ENCODE assay signal across 8 cellular contexts in genomic region chr6:49462071-49462470, GRCh38. TPM values are rescaled to one million over a fixed set of nuclear protein-coding genes. Genes with fewer than 3 reads are reported as not detected.
DNase-seq lines count a peak whose midpoint lies in the region; TF ChIP-seq lines count a peak whose summit lies in the region.

No MANE protein-coding gene starts in this region.

- intact Hi-C loops in A673 (cut with micrococcal nuclease; ENCODE audit: unreplicated experiment): loop anchor here (5.0 kb wide), 1 partner anchor 385 kb away; no protein-coding TSS in a partner anchor
- intact Hi-C loops in posterior cingulate gyrus (cut with DNase I): no loop called here
- intact Hi-C loops in lower leg skin (cut with DNase I; ENCODE audit: low total_unique reads): no loop called here

- TF ChIP-seq POLR2A in lower leg skin (IDR thresholded peaks at IDR 0.05): no peak

- H3K9me3 ChIP-seq in A673 (ENCODE audit: low read depth, low read length, poor library complexity, severe bottlenecking): no peaks in the 10 kb centered on the region
- H3K9me3 ChIP-seq in mucosa of stomach (ENCODE audit: control insufficient read depth, low read length): no peaks in the 10 kb centered on the region

- H3K9ac ChIP-seq in mucosa of stomach (ENCODE audit: low read length): peak overlapping the region; percentile 85

- TF ChIP-seq CTCF in A673 (conservative IDR thresholded peaks at IDR 0.05; ENCODE audit: low read depth, low read length) (no peak), HL-60 (IDR thresholded peaks at IDR 0.05; ENCODE audit: insufficient read depth, low read length) (no peak), brain microvascular endothelial cell (IDR thresholded peaks at IDR 0.05; ENCODE audit: low read depth, low read length, missing control alignments) (no peak), lower leg skin (IDR thresholded peaks at IDR 0.05) (no peak)

- peaks cover 2% of the 10 kb centered on the region for H3K36me3 ChIP-seq in A673 (ENCODE audit: insufficient read depth, low read length, poor library complexity, severe bottlenecking)
- no peaks in the 10 kb centered on the region for H3K36me3 ChIP-seq in brain microvascular endothelial cell (replicated peaks)
- no peaks in the 10 kb centered on the region for H3K36me3 ChIP-seq in mucosa of stomach (ENCODE audit: control insufficient read depth, insufficient read depth, low read length)

- WGBS in lower leg skin, 2 donors: 37 to 44% methylated on average over 3 of the region's 3 CpGs

- CTCF ChIA-PET in A673 (lab: Charles Lee): no interaction called here

- H3K27ac ChIP-seq in A673 (ENCODE audit: low read depth, low read length, poor library complexity, severe bottlenecking) (peak overlapping the region; percentile 92), HL-60 (replicated peaks) (peak overlapping the region; percentile 82), brain microvascular endothelial cell (no peak overlapping the region)

- peaks cover 8% of the 10 kb centered on the region for H3K4me1 ChIP-seq in A673 (ENCODE audit: insufficient read depth, low read length, poor library complexity, severe bottlenecking)
- H3K4me1 ChIP-seq in mucosa of stomach (ENCODE audit: control insufficient read depth, insufficient read depth, low read length): peaks cover 8% of the 10 kb centered on the region

- in situ Hi-C loops in brain microvascular endothelial cell (cut with HindIII; ENCODE audit: low pct_ligation_motif_present, low sequenced_read_pairs): no loop called here

- no peaks in the 10 kb centered on the region for H3K27me3 ChIP-seq in A673 (replicated peaks; ENCODE audit: insufficient read depth, low read depth, low read length, poor library complexity)
- no peaks in the 10 kb centered on the region for H3K27me3 ChIP-seq in HL-60 (ENCODE audit: insufficient read depth, poor library complexity, severe bottlenecking)
- no peaks in the 10 kb centered on the region for H3K27me3 ChIP-seq in brain microvascular endothelial cell (replicated peaks)
- H3K27me3 ChIP-seq in mucosa of stomach (ENCODE audit: control insufficient read depth, insufficient read depth, low read length): no peaks in the 10 kb centered on the region

- peak overlapping the region; percentile 66 for H3K4me3 ChIP-seq in A673 (ENCODE audit: low read depth, low read length, poor library complexity, severe bottlenecking)
- peak overlapping the region; percentile 93 for H3K4me3 ChIP-seq in HL-60 (replicated peaks; ENCODE audit: insufficient read depth, low read length)
- peak overlapping the region; percentile 90 for H3K4me3 ChIP-seq in brain microvascular endothelial cell (ENCODE audit: low read depth, low read length)
- H3K4me3 ChIP-seq in mucosa of stomach (ENCODE audit: low read length): peak overlapping the region; percentile 98
- H3K4me3 ChIP-seq in lower leg skin (ENCODE audit: low read depth, poor library complexity, severe bottlenecking): no peak overlapping the region

- POLR2A ChIA-PET in A673 (lab: Charles Lee; ENCODE audit: low non-redundant PET): interaction anchor here (0.7 kb wide), 1 partner anchor 1490 kb away, joined by 3 read pairs; no protein-coding TSS in a partner anchor

- DNase-seq in A673 (ENCODE audit: low spot score) (peak; percentile 6), HL-60 (ENCODE audit: low read depth in 1 of 2, low spot score in 1 of 2) (no peak), brain microvascular endothelial cell (no peak), NCI-H524 (lab: John Stamatoyannopoulos, UW) (no peak), HK-2 (ENCODE audit: unreplicated experiment) (no peak), posterior cingulate gyrus (no peak), lower leg skin (ENCODE audit: low spot score in 2 of 2) (no peak)

- BruUV-seq in A673 (replicated peaks; lab: Mats Ljungman, UMichigan): no TSS peak

RNA-seq across cellular contexts. Expression of gene MMUT, which starts 1.0 kb away (rescaled TPM):
- total RNA-seq in A673 (2021) (20.5 and 22.7 TPM in 2 replicates), lower leg skin (10 to 100 TPM; 14.9 to 16.9 (median 15.9) TPM)

RNA-seq across cellular contexts. Expression of gene CENPQ, which starts 1.1 kb away (rescaled TPM):
- total RNA-seq in A673 (2021): 10.7 and 11.7 TPM in 2 replicates
- 1 to 10 TPM; 2.5 to 4.3 (median 2.8) TPM for total RNA-seq in lower leg skin

RNA-seq across cellular contexts. Expression of gene GLYATL3, which starts 37.7 kb away (rescaled TPM):
- total RNA-seq in A673 (2021): not detected in 2 replicates
- not detected for total RNA-seq in lower leg skin
